ENCODE assay signal across 9 cellular contexts in genomic region chr12:54588110-54588831, GRCh38. TPM values are rescaled to one million over a fixed set of nuclear protein-coding genes. Genes with fewer than 3 reads are reported as not detected.
DNase-seq lines count a peak whose midpoint lies in the region; ATAC-seq and TF ChIP-seq lines count a peak whose summit lies in the region.
"Had no signal": no experiment of that assay in that cellular context is flagged by ENCODE, and none has a peak within 500 bp of the region (broad histone marks: within the 10 kb centered on the region; RNA-seq: fewer than 3 reads in every experiment).

Gene PPP1R1A (minus strand): TSS chr12:54588659. CDS start chr12:54588488, 171 bp downstream.

- POLR2A ChIA-PET in HCT116 (lab: Charles Lee), result no interaction called here

- H3K4me3 ChIP-seq in HCT116 (replicated peaks in 1 of 2; ENCODE audit: low read depth in 1 of 2, low read length in 2 of 2), result peak within 1 kb of the TSS; percentile 28 to 30; a peak in 2 of 4 replicates
- H3K4me3 ChIP-seq in iPS-18c (ENCODE audit: insufficient read depth, low read depth, low read length), result peak within 1 kb of the TSS; percentile 67
- H3K4me3 ChIP-seq in skeletal muscle tissue (ENCODE audit: low read length in 3 of 3), result peak within 1 kb of the TSS; percentile 80 to 86 (median 85)

- peak within 1 kb of the TSS; percentile 47 for H3K4me3 Mint-ChIP-seq in activated naive CD8-positive, alpha-beta T cell treated with anti-CD3 and anti-CD28 coated beads for 36 hours

- H2AFZ ChIP-seq in HCT116 (ENCODE audit: low read depth, low read length, poor library complexity, severe bottlenecking), result no peak within 1 kb of the TSS

- H3K36me3 ChIP-seq in HCT116 (ENCODE audit: control insufficient read depth in 1 of 2, insufficient read depth in 2 of 2, low read length in 2 of 2) (no peaks in the 10 kb centered on the region), skeletal muscle tissue (ENCODE audit: control insufficient read depth in 3 of 3, insufficient read depth in 3 of 3, low read length in 3 of 3) (peaks cover 0 to 9% (median 3%) of the 10 kb centered on the region in 3 donors)

- no peaks in the 10 kb centered on the region for H3K79me2 ChIP-seq in HCT116 (ENCODE audit: insufficient read depth, low read length)

- peak within 1 kb of the TSS; percentile 65 for H3K4me2 ChIP-seq in HCT116 (ENCODE audit: low read length)

- no peak within 1 kb of the TSS for H3K9ac ChIP-seq in HCT116 (ENCODE audit: low read length)
- H3K9ac ChIP-seq in skeletal muscle tissue (ENCODE audit: low read depth in 1 of 3, low read length in 3 of 3), result peak within 1 kb of the TSS; percentile 85 to 90 (median 90)

- no peaks in the 10 kb centered on the region for H3K9me2 ChIP-seq in HCT116 (ENCODE audit: insufficient read depth)

- H3K27ac Mint-ChIP-seq in activated naive CD8-positive, alpha-beta T cell treated with anti-CD3 and anti-CD28 coated beads for 36 hours, result no peak within 1 kb of the TSS

- no peaks in the 10 kb centered on the region for H3K9me3 Mint-ChIP-seq in activated naive CD8-positive, alpha-beta T cell treated with anti-CD3 and anti-CD28 coated beads for 36 hours

- peak; percentile 60 for ATAC-seq in HCT116
- no peak for ATAC-seq in HG02623 (IDR thresholded peaks at IDR 0.05; ENCODE audit: unreplicated experiment)
- no peak for ATAC-seq in HG02642 (IDR thresholded peaks at IDR 0.05; ENCODE audit: poor library complexity, unreplicated experiment)

- no peak for TF ChIP-seq RAD21 in HCT116 (IDR thresholded peaks at IDR 0.05; ENCODE audit: low read depth)

- no peaks in the 10 kb centered on the region for H4K20me1 ChIP-seq in HCT116 (ENCODE audit: insufficient read depth)

- CTCF ChIA-PET in HCT116 (lab: Charles Lee), result no interaction called here

- peaks cover 60% of the 10 kb centered on the region for H3K27me3 Mint-ChIP-seq in activated naive CD8-positive, alpha-beta T cell treated with anti-CD3 and anti-CD28 coated beads for 36 hours

- DNase-seq in HCT116 (ENCODE audit: low read depth, low spot score) (no peak), pons (ENCODE audit: low spot score) (no peak), COLO829 (ENCODE audit: low spot score) (no peak)
- no peak for DNase-seq in activated naive CD8-positive, alpha-beta T cell treated with anti-CD3 and anti-CD28 coated beads for 36 hours

- no peaks in the 10 kb centered on the region for H3K36me3 Mint-ChIP-seq in activated naive CD8-positive, alpha-beta T cell treated with anti-CD3 and anti-CD28 coated beads for 36 hours

- TF ChIP-seq CTCF in HCT116 (IDR thresholded peaks at IDR 0.05 in 2 of 3, conservative IDR thresholded peaks at IDR 0.05 in 1 of 3; ENCODE audit: borderline replicate concordance in 1 of 3, insufficient read depth in 1 of 3, low read depth in 2 of 3, low read length in 2 of 3), result no peak

- no peak for TF ChIP-seq POLR2A in HCT116 (IDR thresholded peaks at IDR 0.05; ENCODE audit: borderline replicate concordance, extremely low read depth, insufficient read depth, insufficient read length)

- H3K4me1 Mint-ChIP-seq in activated naive CD8-positive, alpha-beta T cell treated with anti-CD3 and anti-CD28 coated beads for 36 hours, result peaks cover 2% of the 10 kb centered on the region

- H3K27ac ChIP-seq in HCT116 (ENCODE audit: low read depth, low read length) (no peak within 1 kb of the TSS), skeletal muscle tissue (ENCODE audit: low read depth, low read length) (peak within 1 kb of the TSS; percentile 88)

- intact Hi-C loops in HCT116 (cut with micrococcal nuclease), result no loop called here

- RAD21 ChIA-PET in HCT116 (lab: Charles Lee; ENCODE audit: low non-redundant PET in 1 of 2, low total read pairs in 2 of 2, uncharacterized antibody in 2 of 2, unreplicated experiment in 2 of 2), result no interaction called here

- peaks cover 0 to 5% of the 10 kb centered on the region in 2 experiments; a peak in 1 of 4 replicates for H3K4me1 ChIP-seq in HCT116 (ENCODE audit: control insufficient read depth in 1 of 2, insufficient read depth in 2 of 2, low read length in 2 of 2)
- peaks cover 25 to 68% (median 36%) of the 10 kb centered on the region in 3 donors for H3K4me1 ChIP-seq in skeletal muscle tissue (ENCODE audit: control insufficient read depth in 3 of 3, insufficient read depth in 3 of 3, low read length in 3 of 3)

- BruUV-seq in HCT116 (replicated peaks; lab: Mats Ljungman, UMichigan), result no TSS peak

- H3K9me3 ChIP-seq in HCT116 (ENCODE audit: control insufficient read depth in 1 of 2, insufficient read depth in 1 of 2, low read depth in 1 of 2, low read length in 2 of 2), result no peaks in the 10 kb centered on the region
- peaks cover 2% of the 10 kb centered on the region for H3K9me3 ChIP-seq in iPS-18c (ENCODE audit: control insufficient read depth, insufficient read depth, low read length)
- H3K9me3 ChIP-seq in skeletal muscle tissue (ENCODE audit: control insufficient read depth in 3 of 3, low read length in 3 of 3), result no peaks in the 10 kb centered on the region

- H3K27me3 ChIP-seq in HCT116 (ENCODE audit: insufficient read depth, low read length) (peaks cover 11% of the 10 kb centered on the region; the same call in 1 of the 2 replicates), skeletal muscle tissue (ENCODE audit: control insufficient read depth in 3 of 3, insufficient read depth in 3 of 3, low read length in 3 of 3) (peaks cover 0 to 6% (median 3%) of the 10 kb centered on the region in 3 donors)

TF ChIP-seq in HCT116, 20 proteins besides CTCF, POLR2A, EP300 and RAD21:
- TF ChIP-seq EZH2 (IDR thresholded peaks at IDR 0.05), result no peak
- TF ChIP-seq SIN3A (IDR thresholded peaks at IDR 0.05; ENCODE audit: low read depth), result no peak
- TF ChIP-seq ZFX (IDR thresholded peaks at IDR 0.05), result no peak
- no peak for TF ChIP-seq FOSL1 (IDR thresholded peaks at IDR 0.05; ENCODE audit: low read depth)
- TF ChIP-seq SRF (IDR thresholded peaks at IDR 0.05; ENCODE audit: low read depth), result no peak
- no peak for TF ChIP-seq REST (IDR thresholded peaks at IDR 0.05; ENCODE audit: low read depth)
- no peak for TF ChIP-seq SP1 (IDR thresholded peaks at IDR 0.05; ENCODE audit: low read depth)
- TF ChIP-seq, protein P1, sequence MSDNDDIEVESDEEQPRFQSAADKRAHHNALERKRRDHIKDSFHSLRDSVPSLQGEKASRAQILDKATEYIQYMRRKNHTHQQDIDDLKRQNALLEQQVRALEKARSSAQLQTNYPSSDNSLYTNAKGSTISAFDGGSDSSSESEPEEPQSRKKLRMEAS (IDR thresholded peaks at IDR 0.05), result no peak
- TF ChIP-seq ATF3 (IDR thresholded peaks at IDR 0.05), result no peak
- TF ChIP-seq EZH2phosphoT487 (IDR thresholded peaks at IDR 0.05; ENCODE audit: borderline replicate concordance), result no peak

RNA-seq across cellular contexts. Expression of gene PPP1R1A, which starts in this region (rescaled TPM):
- total RNA-seq in HCT116 (2021; ENCODE audit: unreplicated experiment), result 0.61 TPM
- polyA plus RNA-seq in HCT116 (2012), result 0.60 and 1.1 TPM in 2 replicates
- total RNA-seq in activated naive CD8-positive, alpha-beta T cell treated with anti-CD3 and anti-CD28 coated beads for 36 hours, result not detected
- 6.8 TPM for total RNA-seq in skeletal muscle tissue
- total RNA-seq: RPMI7951 had no signal

Comparison
In these comparisons a context has a peak if more than half of its experiments do, and no peak if none do; other contexts are left out.
1. H3K4me3 ChIP-seq: peak in every context shown above with its lines; median percentile 85 in skeletal muscle tissue; 67 in iPS-18c; 29 in HCT116.